In genomic region chr3:56923546-56924224, GRCh38 we compare ENCODE assay signal across 8 cellular contexts.
DNase-seq lines count a peak whose midpoint lies in the region; ATAC-seq and TF ChIP-seq lines count a peak whose summit lies in the region.

No MANE protein-coding gene starts in this region.

- CTCF ChIA-PET in GM10248 (lab: Yijun Ruan, JAX): no interaction called here

- peak; percentile 82 for ATAC-seq in central memory CD8-positive, alpha-beta T cell (replicated peaks; ENCODE audit: extremely low read depth, poor library complexity, severe bottlenecking)
- no peak for ATAC-seq in GM19395 (IDR thresholded peaks at IDR 0.05; ENCODE audit: unreplicated experiment)
- no peak for ATAC-seq in HG03159 (IDR thresholded peaks at IDR 0.05; ENCODE audit: unreplicated experiment)

- no peaks in the 10 kb centered on the region for H3K9me3 Mint-ChIP-seq in central memory CD8-positive, alpha-beta T cell

- H3K27ac Mint-ChIP-seq in central memory CD8-positive, alpha-beta T cell (ENCODE audit: low read depth): peak overlapping the region; percentile 97

- no peaks in the 10 kb centered on the region for H3K9me2 ChIP-seq in DOHH2 (replicated peaks; ENCODE audit: control insufficient read depth, low read length)
- no peaks in the 10 kb centered on the region for H3K9me2 ChIP-seq in Karpas-422 (replicated peaks; ENCODE audit: insufficient read depth, low read length)

- H3K27me3 ChIP-seq in DOHH2 (ENCODE audit: control insufficient read depth, low read length) (no peaks in the 10 kb centered on the region), Peyer's patch (no peaks in the 10 kb centered on the region), mucosa of rectum (ENCODE audit: control insufficient read depth in 2 of 2, insufficient read depth in 2 of 2, low read length in 2 of 2) (no peaks in the 10 kb centered on the region), Karpas-422 (ENCODE audit: low read length) (no peaks in the 10 kb centered on the region)

- H3K4me1 ChIP-seq in DOHH2 (ENCODE audit: control insufficient read depth, low read length) (peaks cover 53% of the 10 kb centered on the region), Peyer's patch (peaks cover 0 to 24% (median 15%) of the 10 kb centered on the region in 4 donors), mucosa of rectum (ENCODE audit: control insufficient read depth in 2 of 2, insufficient read depth in 2 of 2, low read length in 2 of 2) (peaks cover 10 to 16% of the 10 kb centered on the region in 2 donors), Karpas-422 (ENCODE audit: low read length) (peaks cover 43% of the 10 kb centered on the region)

- peak overlapping the region; percentile 59 for H3K4me3 Mint-ChIP-seq in central memory CD8-positive, alpha-beta T cell

- H3K4me3 ChIP-seq in DOHH2 (ENCODE audit: low read length): peak overlapping the region; percentile 60
- peak overlapping the region in 1 of 4 donors; percentile 18 for H3K4me3 ChIP-seq in Peyer's patch
- peak overlapping the region in 1 of 2 donors; percentile 58 for H3K4me3 ChIP-seq in mucosa of rectum (ENCODE audit: low read length in 2 of 2)
- H3K4me3 ChIP-seq in Karpas-422 (ENCODE audit: low read length): no peak overlapping the region

- no peak overlapping the region for H2AFZ ChIP-seq in Karpas-422 (ENCODE audit: low read length)

- H3K79me2 ChIP-seq in DOHH2 (ENCODE audit: control insufficient read depth, low read length) (no peaks in the 10 kb centered on the region), Karpas-422 (ENCODE audit: low read length) (no peaks in the 10 kb centered on the region)

- H3K9me3 ChIP-seq in DOHH2 (ENCODE audit: control insufficient read depth, insufficient read depth, low read length) (no peaks in the 10 kb centered on the region), Peyer's patch (no peaks in the 10 kb centered on the region), mucosa of rectum (ENCODE audit: control insufficient read depth in 2 of 2, low read length in 2 of 2) (no peaks in the 10 kb centered on the region), Karpas-422 (ENCODE audit: low read length) (no peaks in the 10 kb centered on the region)

- DNase-seq in Peyer's patch (peak in 2 of 3 donors; percentile 61 to 68), GM10248 (ENCODE audit: extremely low spot score) (no peak), Karpas-422 (no peak)
- peak; percentile 33 to 57 for DNase-seq in central memory CD8-positive, alpha-beta T cell (ENCODE audit: low spot score in 2 of 2)

- no peaks in the 10 kb centered on the region for H3K36me3 ChIP-seq in DOHH2 (ENCODE audit: control insufficient read depth, low read length)
- H3K36me3 ChIP-seq in Peyer's patch: no peaks in the 10 kb centered on the region
- H3K36me3 ChIP-seq in mucosa of rectum (ENCODE audit: control insufficient read depth in 2 of 2, insufficient read depth in 2 of 2, low read length in 2 of 2): no peaks in the 10 kb centered on the region
- H3K36me3 ChIP-seq in Karpas-422 (ENCODE audit: insufficient read depth, low read length): no peaks in the 10 kb centered on the region

- H4K20me1 ChIP-seq in DOHH2 (ENCODE audit: control insufficient read depth, insufficient read depth, low read depth, low read length) (no peaks in the 10 kb centered on the region), Karpas-422 (ENCODE audit: insufficient read depth, low read depth, low read length) (no peaks in the 10 kb centered on the region)

- peak overlapping the region; percentile 47 for H3K27ac ChIP-seq in DOHH2 (ENCODE audit: low read depth, low read length)
- H3K27ac ChIP-seq in Peyer's patch: peak overlapping the region; percentile 11 to 67 (median 38)
- H3K27ac ChIP-seq in mucosa of rectum (ENCODE audit: low read depth in 2 of 2, low read length in 2 of 2): peak overlapping the region; percentile 51 to 75
- H3K27ac ChIP-seq in Karpas-422 (ENCODE audit: low read length): no peak overlapping the region

- TF ChIP-seq CTCF in DOHH2 (IDR thresholded peaks at IDR 0.05; ENCODE audit: low read depth, low read length, poor library complexity, severe bottlenecking) (no peak), Peyer's patch (IDR thresholded peaks at IDR 0.05) (no peak), GM10248 (IDR thresholded peaks at IDR 0.05; ENCODE audit: control extremely low read depth, extremely low read depth, low read depth, missing control alignments) (no peak)

- no peaks in the 10 kb centered on the region for H3K27me3 Mint-ChIP-seq in central memory CD8-positive, alpha-beta T cell

- H3K4me2 ChIP-seq in DOHH2 (ENCODE audit: low read length): peak overlapping the region; percentile 72
- no peak overlapping the region for H3K4me2 ChIP-seq in Karpas-422 (ENCODE audit: low read depth, low read length, poor library complexity, severe bottlenecking)

- TF ChIP-seq POLR2A in Peyer's patch (IDR thresholded peaks at IDR 0.05): no peak

- POLR2A ChIA-PET in GM10248 (lab: Yijun Ruan, JAX): no interaction called here

- peaks cover 57% of the 10 kb centered on the region for H3K4me1 Mint-ChIP-seq in central memory CD8-positive, alpha-beta T cell

- H3F3A ChIP-seq in DOHH2 (ENCODE audit: control insufficient read depth, insufficient read depth): peaks cover 10% of the 10 kb centered on the region

- peaks cover 5% of the 10 kb centered on the region for H3K36me3 Mint-ChIP-seq in central memory CD8-positive, alpha-beta T cell (ENCODE audit: insufficient read depth)

- H3K9ac ChIP-seq in mucosa of rectum (ENCODE audit: low read depth in 1 of 2, low read length in 2 of 2): no peak overlapping the region
- no peak overlapping the region for H3K9ac ChIP-seq in Karpas-422 (ENCODE audit: low read length)

Comparison
In these comparisons a context has a peak if more than half of its experiments do, and no peak if none do; other contexts are left out.
1. DNase-seq: peak in Peyer's patch (2 of 3) and central memory CD8-positive, alpha-beta T cell (2 of 2); none in GM10248 (single experiment) and Karpas-422 (single experiment).